In the genomic region with DNA sequence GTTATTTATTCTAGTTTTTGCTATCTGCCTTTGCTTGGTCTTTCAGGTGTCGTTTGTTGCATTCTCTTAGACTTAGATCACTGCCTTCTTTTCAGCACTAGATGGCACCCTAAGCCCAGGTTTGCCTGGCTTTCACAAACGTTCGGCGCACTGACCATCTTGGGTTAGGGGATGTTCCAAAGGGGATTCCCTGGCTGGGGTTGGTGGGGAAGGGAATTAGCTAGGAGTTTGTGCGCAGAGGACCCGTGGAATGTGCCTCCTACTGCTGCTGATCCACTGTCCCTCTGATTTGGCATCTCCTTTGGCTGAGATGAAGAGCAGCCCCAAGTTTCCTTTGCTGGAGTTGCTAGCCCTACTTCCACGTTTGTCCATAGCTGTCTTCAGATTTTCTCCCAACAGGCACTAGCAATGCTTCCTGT, we compare ENCODE assay signal across 8 cellular contexts. TPM values are rescaled to one million over a fixed set of nuclear protein-coding genes. Genes with fewer than 3 reads are reported as not detected.
DNase-seq lines count a peak whose midpoint lies in the region; ATAC-seq and TF ChIP-seq lines count a peak whose summit lies in the region.

No MANE protein-coding gene starts in this region.

- 14 to 28% (median 23%) methylated on average over 7 of the region's 7 CpGs for WGBS in psoas muscle, 3 donors

- no peaks in the 10 kb centered on the region for H3K36me3 ChIP-seq in psoas muscle (ENCODE audit: insufficient read depth in 1 of 2, low read depth in 1 of 2)

- CTCF ChIA-PET in AG04449 (lab: Yijun Ruan, JAX): interaction anchor here (0.8 to 4.5 kb wide), 41 partner anchors 9 to 620 kb away, joined by 3 to 103 read pairs (median 5); a partner anchor contains a TSS

- TF ChIP-seq CTCF in AG04449 (IDR thresholded peaks at IDR 0.05; ENCODE audit: insufficient read depth, low read length, missing control alignments) (peak; percentile 72), GM13976 (IDR thresholded peaks at IDR 0.05; ENCODE audit: borderline replicate concordance, control extremely low read depth, extremely low read depth, insufficient read depth, missing control alignments) (peak; percentile 67), foreskin keratinocyte (conservative IDR thresholded peaks at IDR 0.05) (peak; percentile 80), psoas muscle (IDR thresholded peaks at IDR 0.05) (peak; percentile 79)

- ATAC-seq in HG03520 (IDR thresholded peaks at IDR 0.05; ENCODE audit: unreplicated experiment) (peak; percentile 84), foreskin keratinocyte (peak; percentile 60), psoas muscle (peak; percentile 81 to 88 (median 86))

- DNase-seq in AG04449 (ENCODE audit: low read depth, low spot score) (no peak), GM13976 (ENCODE audit: low spot score) (peak; percentile 25), NOMO-1 treated with dmso at 0.1 percent for 144 hours (lab: John Stamatoyannopoulos, UW; ENCODE audit: unreplicated experiment) (peak; percentile 22), activated T-cell treated with anti-CD3 and anti-CD28 coated beads for 48 hours (ENCODE audit: low read depth) (peak; percentile 8), foreskin keratinocyte (peak in 1 of 2 donors; percentile 39), psoas muscle (no peak), retina (no peak)

- in situ Hi-C loops in GM13976 (cut with MboI; ENCODE audit: low sequenced_read_pairs, unreplicated experiment): no loop called here

- no peak overlapping the region for H3K4me3 ChIP-seq in AG04449 (ENCODE audit: low read depth, low read length)
- peak overlapping the region; percentile 31 for H3K4me3 ChIP-seq in psoas muscle

- POLR2A ChIA-PET in AG04449 (lab: Yijun Ruan, JAX): no interaction called here

- H3K27me3 ChIP-seq in foreskin keratinocyte (no peaks in the 10 kb centered on the region), psoas muscle (ENCODE audit: insufficient read depth in 3 of 3, low read length in 2 of 3) (no peaks in the 10 kb centered on the region)

- no peak overlapping the region for H3K27ac ChIP-seq in foreskin keratinocyte
- no peak overlapping the region for H3K27ac ChIP-seq in psoas muscle

- no peaks in the 10 kb centered on the region for H3K9me3 ChIP-seq in psoas muscle

- peaks cover 4% of the 10 kb centered on the region for H3K4me1 ChIP-seq in foreskin keratinocyte
- peaks cover 8% of the 10 kb centered on the region for H3K4me1 ChIP-seq in psoas muscle

- intact Hi-C loops in psoas muscle (cut with DNase I): loop anchor here (2.0 to 10.0 kb wide), 3 partner anchors 284 to 558 kb away; no protein-coding TSS in a partner anchor

RNA-seq across cellular contexts. Expression of a gene that starts 33.9 kb away (rescaled TPM):
- 132 and 144 TPM in 2 replicates for total RNA-seq in foreskin keratinocyte
- polyA plus RNA-seq in foreskin keratinocyte: 126 and 134 TPM in 2 replicates
- total RNA-seq in psoas muscle: 100 to 1,000 TPM; 234 to 363 (median 325) TPM
- polyA plus RNA-seq in psoas muscle: 100 to 1,000 TPM; 167 to 346 (median 237) TPM

Comparison
In these comparisons a context has a peak if more than half of its experiments do, and no peak if none do; other contexts are left out.
1. DNase-seq: peak in GM13976 (single experiment), NOMO-1 treated with dmso at 0.1 percent for 144 hours (single experiment) and activated T-cell treated with anti-CD3 and anti-CD28 coated beads for 48 hours (single experiment); none in AG04449 (single experiment), psoas muscle (0 of 2) and retina (single experiment).
2. Peak in every context shown above with its lines, with median percentiles within 50 percentile points of each other: CTCF ChIP-seq and ATAC-seq.